In the genomic region with DNA sequence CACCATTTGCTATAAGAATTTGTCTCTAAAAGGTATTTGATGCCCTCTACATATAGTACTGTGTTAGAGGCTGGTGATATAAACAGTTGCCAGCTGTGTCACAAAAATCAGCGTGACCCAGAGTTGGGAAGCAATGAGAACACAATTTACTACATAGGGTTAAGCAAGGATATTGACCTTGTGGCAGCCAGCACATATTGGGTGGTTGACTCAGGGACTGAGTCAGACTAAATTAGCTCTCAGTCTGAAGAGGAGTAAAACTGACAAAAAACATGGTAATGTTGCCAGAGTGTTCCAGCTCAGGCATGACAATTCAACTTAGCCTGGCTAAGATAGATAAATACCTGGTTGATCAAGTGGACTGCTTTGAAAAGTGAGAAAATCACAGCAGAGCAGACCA, we compare ENCODE assay signal across 11 cellular contexts.
DNase-seq lines count a peak whose midpoint lies in the region; ATAC-seq lines count a peak whose summit lies in the region.
"Had no signal": no experiment of that assay in that cellular context is flagged by ENCODE, and none has a peak within 500 bp of the region (broad histone marks: within the 10 kb centered on the region; RNA-seq: fewer than 3 reads in every experiment).

No MANE protein-coding gene starts in this region.

- peak; percentile 5 for DNase-seq in GOT3 (lab: John Stamatoyannopoulos, UW)
- peak; percentile 26 to 49 for DNase-seq in SJCRH30
- peak; percentile 73 for DNase-seq in fibroblast of peridontal ligament (ENCODE audit: extremely low read depth)
- peak; percentile 81 for DNase-seq in stromal cell of bone marrow (ENCODE audit: low read depth)
- no peak for DNase-seq in NCI-H524 treated with DMSO at 0.1 percent for 48 hours (lab: John Stamatoyannopoulos, UW)
- DNase-seq: KBM-7; left ventricle myocardium superior; stimulated activated CD4-positive, alpha-beta T cell treated with anti-CD3 and anti-CD28 coated beads, Interleukin-4, amount 100 ng/mL, for 1 hour; stimulated activated naive CD8-positive, alpha-beta T cell treated with anti-CD3 and anti-CD28 coated beads, Interleukin-15, Interleukin-2, amounts not matched to agents 100 U/mL and 50 U/mL, for 24 hours had no signal

- ATAC-seq in HG02571 (IDR thresholded peaks at IDR 0.05; ENCODE audit: unreplicated experiment) (no peak), GM19324 (IDR thresholded peaks at IDR 0.05; ENCODE audit: low FRiP score, unreplicated experiment) (no peak)
- ATAC-seq: left ventricle myocardium superior; stimulated activated naive CD8-positive, alpha-beta T cell treated with anti-CD3 and anti-CD28 coated beads, Interleukin-15, Interleukin-2, amounts not matched to agents 100 U/mL and 50 U/mL, for 24 hours had no signal

- H3K4me1 ChIP-seq in SJCRH30, result peaks cover 8% of the 10 kb centered on the region; the same call in 1 of the 2 replicates

- no peaks in the 10 kb centered on the region for H3K9me3 ChIP-seq in SJCRH30 (replicated peaks)

- no peak overlapping the region for H3K4me3 ChIP-seq in SJCRH30

- H3K27me3 ChIP-seq in SJCRH30, result no peaks in the 10 kb centered on the region

- H3K36me3 ChIP-seq in SJCRH30, result no peaks in the 10 kb centered on the region

- peak overlapping the region; percentile 56 for H3K27ac ChIP-seq in SJCRH30
